In genomic region chr9:112380102-112380581, GRCh38 we compare ENCODE assay signal across 8 cellular contexts. TPM values are rescaled to one million over a fixed set of nuclear protein-coding genes. Genes with fewer than 3 reads are reported as not detected.
DNase-seq lines count a peak whose midpoint lies in the region; ATAC-seq, FAIRE-seq and TF ChIP-seq lines count a peak whose summit lies in the region.

Gene HSDL2 (plus strand): TSS chr9:112380108. CDS start chr9:112380164, 56 bp downstream.

- no peak for TF ChIP-seq EP300 in A549 (IDR thresholded peaks at IDR 0.05)

- H3K27ac ChIP-seq in A549 (peak within 1 kb of the TSS; percentile 90 to 93), SK-N-MC (peak within 1 kb of the TSS; percentile 72), mesodermal cell (ENCODE audit: low read depth, low read length, severe bottlenecking) (peak within 1 kb of the TSS; percentile 97), temporal lobe (ENCODE audit: low read depth, low read length) (peak within 1 kb of the TSS; percentile 87)

- H3K4me2 ChIP-seq in A549: peak within 1 kb of the TSS; percentile 83

- no peaks in the 10 kb centered on the region for H3K27me3 Mint-ChIP-seq in effector memory CD8-positive, alpha-beta T cell

- H3K27ac Mint-ChIP-seq in effector memory CD8-positive, alpha-beta T cell: peak within 1 kb of the TSS; percentile 97 to 99

- under 1% methylated on average over 21 of the region's 39 CpGs for WGBS in A549 (ENCODE audit: missing lambda C conversion rate)
- WGBS in mesodermal cell (ENCODE audit: insufficient coverage in 2 of 2), 2 experiments: 0 to 1% methylated on average over 27 to 33 of the region's 39 CpGs

- ATAC-seq in A549 (peak; percentile 75 to 81), GM18868 (IDR thresholded peaks at IDR 0.05; ENCODE audit: unreplicated experiment) (peak; percentile 9), HG03097 (IDR thresholded peaks at IDR 0.05; ENCODE audit: low FRiP score, unreplicated experiment) (peak; percentile 4)
- ATAC-seq in effector memory CD8-positive, alpha-beta T cell (replicated peaks): peak; percentile 16

- H3K9ac ChIP-seq in SK-N-MC (ENCODE audit: insufficient read length): peak within 1 kb of the TSS; percentile 89

- no peaks in the 10 kb centered on the region for H3K9me3 Mint-ChIP-seq in effector memory CD8-positive, alpha-beta T cell

- FAIRE-seq in A549 (lab: Jason Lieb, UNC): no peak

- no peak for TF ChIP-seq POLR2A in A549 (IDR thresholded peaks at IDR 0.05; ENCODE audit: low read length)

- peak in 1 of 2 experiments; percentile 41 for DNase-seq in A549 (ENCODE audit: low read depth in 1 of 2, low spot score in 1 of 2)
- no peak for DNase-seq in SK-N-MC (ENCODE audit: low read depth, low spot score)
- DNase-seq in effector memory CD8-positive, alpha-beta T cell: no peak
- no peak for DNase-seq in 8988T

- CTCF ChIA-PET in A549 (lab: Yijun Ruan, JAX): interaction anchor here (1.1 to 3.1 kb wide), 7 partner anchors 11 to 280 kb away, joined by 3 to 14 read pairs (median 3); no protein-coding TSS in a partner anchor

- H3K9me3 ChIP-seq in A549 (no peaks in the 10 kb centered on the region), SK-N-MC (ENCODE audit: low read depth, low read length) (no peaks in the 10 kb centered on the region), mesodermal cell (ENCODE audit: control insufficient read depth, low read length) (no peaks in the 10 kb centered on the region)

- H3K4me1 Mint-ChIP-seq in effector memory CD8-positive, alpha-beta T cell (ENCODE audit: low read depth in 2 of 2): peaks cover 38 to 45% of the 10 kb centered on the region in 2 donors

- TF ChIP-seq RAD21 in A549 (conservative IDR thresholded peaks at IDR 0.05 in 1 of 2, IDR thresholded peaks at IDR 0.05 in 1 of 2): no peak; a peak in 1 of 5 replicates

- POLR2A ChIA-PET in A549 (lab: Yijun Ruan, JAX): interaction anchor here (0.5 to 2.3 kb wide), 20 partner anchors 10 to 841 kb away, joined by 3 to 22 read pairs (median 5); partner anchors contain the start of genes DNAJC25, FKBP15, INIP and KIAA1958

- H3K4me3 Mint-ChIP-seq in effector memory CD8-positive, alpha-beta T cell: peak within 1 kb of the TSS; percentile 100

- no peak for TF ChIP-seq CTCF in A549 (IDR thresholded peaks at IDR 0.05)

- no peaks in the 10 kb centered on the region for H3K36me3 ChIP-seq in SK-N-MC (ENCODE audit: insufficient read depth, low read length)
- no peaks in the 10 kb centered on the region for H3K36me3 ChIP-seq in mesodermal cell (ENCODE audit: control insufficient read depth, insufficient read depth, low read length)

- H3K4me3 ChIP-seq in A549 (peak within 1 kb of the TSS; percentile 70), SK-N-MC (peak within 1 kb of the TSS; percentile 92), mesodermal cell (ENCODE audit: extremely low read depth, insufficient read depth, low read length, poor library complexity, severe bottlenecking) (peak within 1 kb of the TSS; percentile 73)

- peaks cover 7% of the 10 kb centered on the region for H3K36me3 Mint-ChIP-seq in effector memory CD8-positive, alpha-beta T cell (ENCODE audit: insufficient read depth)

- peaks cover 28% of the 10 kb centered on the region; the same call in 2 of the 3 replicates for H3K4me1 ChIP-seq in A549
- H3K4me1 ChIP-seq in mesodermal cell (ENCODE audit: control insufficient read depth, insufficient read depth, low read length, poor library complexity, severe bottlenecking): no peaks in the 10 kb centered on the region

TF ChIP-seq in A549, 52 proteins besides CTCF, POLR2A, EP300 and RAD21 (continues in another document):
- no peak for TF ChIP-seq CBX8 (IDR thresholded peaks at IDR 0.05)
- no peak for TF ChIP-seq HOXB5 (CRISPR knock-in tag; IDR thresholded peaks at IDR 0.05)
- no peak for TF ChIP-seq HEYL (CRISPR knock-in tag; IDR thresholded peaks at IDR 0.05)
- TF ChIP-seq JUNB (IDR thresholded peaks at IDR 0.05): no peak
- no peak for TF ChIP-seq HOXA7 (CRISPR knock-in tag; IDR thresholded peaks at IDR 0.05)
- no peak for TF ChIP-seq POLR2AphosphoS2 (conservative IDR thresholded peaks at IDR 0.05; ENCODE audit: low read length)
- TF ChIP-seq USF2 (IDR thresholded peaks at IDR 0.05): no peak
- TF ChIP-seq KDM1A (IDR thresholded peaks at IDR 0.05; ENCODE audit: low read depth): no peak
- no peak for TF ChIP-seq FOSL2 (IDR thresholded peaks at IDR 0.05)
- no peak for TF ChIP-seq FOSL2 (CRISPR knock-in tag; IDR thresholded peaks at IDR 0.05)
- no peak for TF ChIP-seq CBX2 (IDR thresholded peaks at IDR 0.05; ENCODE audit: borderline replicate concordance, low read depth)
- TF ChIP-seq BCL3 (IDR thresholded peaks at IDR 0.05): no peak; the same call in 2 of the 3 replicates
- TF ChIP-seq CEBPB (IDR thresholded peaks at IDR 0.05): no peak
- peak; percentile 14; the same call in 1 of the 2 replicates for TF ChIP-seq MAX (IDR thresholded peaks at IDR 0.05)
- no peak for TF ChIP-seq HMGXB4 (CRISPR knock-in tag; IDR thresholded peaks at IDR 0.05; ENCODE audit: borderline replicate concordance)
- TF ChIP-seq NR3C1 (IDR thresholded peaks at IDR 0.05): no peak
- TF ChIP-seq RFX5 (IDR thresholded peaks at IDR 0.05): no peak
- no peak for TF ChIP-seq HES2 (IDR thresholded peaks at IDR 0.05)
- no peak for TF ChIP-seq FOXS1 (CRISPR knock-in tag; IDR thresholded peaks at IDR 0.05)
- TF ChIP-seq HOXB13 (CRISPR knock-in tag; IDR thresholded peaks at IDR 0.05; ENCODE audit: low read depth): no peak
- TF ChIP-seq PHF8 (IDR thresholded peaks at IDR 0.05; ENCODE audit: borderline replicate concordance, low read depth): peak; percentile 35; the same call in 1 of the 2 replicates
- TF ChIP-seq SREBF2 (IDR thresholded peaks at IDR 0.05): no peak
- no peak for TF ChIP-seq ZC3H11A (IDR thresholded peaks at IDR 0.05)
- TF ChIP-seq CHD2 (IDR thresholded peaks at IDR 0.05; ENCODE audit: low read length, partially characterized antibody): no peak
- no peak for TF ChIP-seq ELK1 (IDR thresholded peaks at IDR 0.05; ENCODE audit: low read depth, low read length)

RNA-seq across cellular contexts. Expression of gene HSDL2, which starts in this region (rescaled TPM):
- polyA plus RNA-seq in A549 (2011; rRNA removed) (45.3 and 47.7 TPM in 2 replicates), A549 (2017; fragmentation: RNase III; extraction: RNeasy Plus Mini Kit Qiagen cat#74134 plus additional on column Dnase treatment) (43.1 to 47.6 TPM (median 47.4 TPM) in 3 replicates)
- 12.1 and 13.3 TPM in 2 replicates for polyA plus RNA-seq in A549 (2012; cell fraction: cytosol; rRNA removed)
- polyA plus RNA-seq in A549 (2012; cell fraction: nucleus; rRNA removed): 4.7 and 5.3 TPM in 2 replicates
- 26.5 and 28.9 TPM in 2 replicates for polyA minus RNA-seq in A549 (2011; rRNA and poly(A)+ RNA removed)
- polyA plus RNA-seq in mesodermal cell (2013, experiment 1 of 2): 23.7 TPM
- 24.3 TPM for polyA plus RNA-seq in mesodermal cell (2013, experiment 2 of 2)
- total RNA-seq in temporal lobe: 19.4 TPM

Comparison
In these comparisons a context has a peak if more than half of its experiments do, and no peak if none do; other contexts are left out.
1. ATAC-seq: peak in every context shown above with its lines; median percentile 78 in A549; 16 in effector memory CD8-positive, alpha-beta T cell; 9 in GM18868; 4 in HG03097.